ENCODE assay signal across 30 cellular contexts in the genomic region with DNA sequence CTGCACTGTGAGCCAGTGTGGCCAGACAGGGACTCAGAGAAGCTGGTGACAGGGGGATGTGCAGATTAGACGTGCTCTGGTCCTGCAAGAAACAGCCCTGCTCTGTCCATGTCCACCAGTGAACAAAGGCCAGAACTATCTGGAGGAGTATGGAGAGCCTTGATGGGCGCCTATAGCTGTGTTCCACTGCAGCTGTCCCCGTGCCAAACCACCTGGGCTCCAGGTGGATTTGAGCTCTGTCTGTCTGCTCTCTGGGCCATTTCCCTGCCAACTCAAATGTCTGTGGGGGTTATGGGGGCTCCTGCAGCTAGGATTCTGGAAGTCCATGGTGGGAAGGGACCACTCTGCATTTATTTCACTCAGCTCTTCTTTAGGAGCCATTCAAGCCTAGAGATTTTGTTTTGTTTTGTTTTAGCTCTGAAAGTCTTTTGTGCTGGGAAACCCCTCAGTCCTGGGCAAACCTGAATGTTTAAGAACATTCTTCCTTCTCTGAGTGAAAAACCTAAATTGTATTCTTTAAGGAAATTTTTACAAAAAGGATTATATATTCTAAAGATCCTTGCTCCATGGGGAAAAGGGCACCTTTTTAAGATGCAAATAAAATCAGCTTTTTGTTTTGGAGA.
A peak's percentile ranks its signal among the peaks of the same experiment; 100 is the strongest.
DNase-seq lines count a peak whose midpoint lies in the region; ATAC-seq, FAIRE-seq and TF ChIP-seq lines count a peak whose summit lies in the region.
"Had no signal": no experiment of that assay in that cellular context is flagged by ENCODE, and none has a peak within 500 bp of the region (broad histone marks: within the 10 kb centered on the region; RNA-seq: fewer than 3 reads in every experiment).

No MANE protein-coding gene starts in this region.

- H2BK20ac ChIP-seq in H1 (ENCODE audit: low read length): peak overlapping the region; percentile 35; the same call in 1 of the 2 replicates

- H3K36me3 ChIP-seq in H1 (ENCODE audit: control insufficient read depth in 2 of 4, insufficient read depth in 4 of 4, low read length in 3 of 4): no peaks in the 10 kb centered on the region
- H3K36me3 ChIP-seq: cardiac muscle cell, colonic mucosa had no signal

- POLR2A ChIA-PET in H1 (lab: Charles Lee; ENCODE audit: partially characterized antibody): no interaction called here

- H3K56ac ChIP-seq in H1 (replicated peaks; ENCODE audit: insufficient read length, low read depth, low read length): no peak overlapping the region

- H3K27ac ChIP-seq in H1 (ENCODE audit: low read depth, low read length): no peak overlapping the region
- H3K27ac ChIP-seq: A549, cardiac muscle cell, colonic mucosa, hepatocyte, parathyroid adenoma, RWPE1, skin epidermis, testis had no signal

- no peaks in the 10 kb centered on the region for H3K27me3 Mint-ChIP-seq in Calu3 (ENCODE audit: unreplicated experiment)
- H3K27me3 Mint-ChIP-seq: CD4-positive, alpha-beta T cell had no signal

- no peak for FAIRE-seq in H1 (lab: Jason Lieb, UNC)
- FAIRE-seq: A549, astrocyte, H54, K562 had no signal

- peak overlapping the region; percentile 56 for H2BK120ac ChIP-seq in H1 (replicated peaks; ENCODE audit: low read depth, low read length)

- no peaks in the 10 kb centered on the region for H3K4me1 Mint-ChIP-seq in Calu3 (ENCODE audit: low read depth, unreplicated experiment)
- H3K4me1 Mint-ChIP-seq: nephron had no signal

- no peak overlapping the region for H3K4me3 ChIP-seq in H1 (ENCODE audit: extremely low read depth in 1 of 4, insufficient read depth in 2 of 4, low read depth in 3 of 4, low read length in 4 of 4)
- H3K4me3 ChIP-seq: A549, cardiac muscle cell, colonic mucosa, hepatocyte, K562, mucosa of descending colon, skin epidermis, testis had no signal

- H3K79me1 ChIP-seq in H1 (ENCODE audit: low read depth, low read length): no peaks in the 10 kb centered on the region

- no TSS peak for BruUV-seq in Calu3 (replicated peaks; lab: Mats Ljungman, UMichigan)

- no peaks in the 10 kb centered on the region for H3K23me2 ChIP-seq in H1 (ENCODE audit: low read depth, low read length)

- no peaks in the 10 kb centered on the region for H3K79me2 ChIP-seq in H1 (ENCODE audit: control insufficient read depth in 1 of 2, insufficient read depth in 2 of 2, low read length in 2 of 2)
- H3K79me2 ChIP-seq: hepatocyte, parathyroid adenoma had no signal

- no peak overlapping the region for H3K9ac ChIP-seq in H1 (replicated peaks in 1 of 4; ENCODE audit: extremely low read depth in 1 of 4, low read depth in 3 of 4, low read length in 3 of 4)
- H3K9ac ChIP-seq: parathyroid adenoma had no signal

- no peak overlapping the region for H3K18ac ChIP-seq in H1 (ENCODE audit: extremely low read depth, low read length)

- WGBS in H1 (ENCODE audit: extremely low coverage in 1 of 2, insufficient coverage in 1 of 2, insufficient read length in 1 of 2, insufficient replicate concordance in 2 of 2, low coverage in 1 of 2, low lambda C conversion rate in 2 of 2, missing lambda C conversion rate in 1 of 2), 2 experiments: 88% methylated on average over 2 of the region's 3 CpGs; no CpG with 5 or more reads in 1 of the 2 experiments

- TF ChIP-seq CTCF in H1 (IDR thresholded peaks at IDR 0.05; ENCODE audit: control extremely low read depth in 1 of 3, insufficient read depth in 1 of 3, low read depth in 1 of 3, low read length in 3 of 3): no peak
- TF ChIP-seq CTCF in Calu3 (IDR thresholded peaks at IDR 0.05; ENCODE audit: unreplicated experiment): no peak

- no peaks in the 10 kb centered on the region for H4K20me1 ChIP-seq in H1 (replicated peaks in 1 of 2; ENCODE audit: control insufficient read depth in 1 of 2, insufficient read depth in 2 of 2, low read length in 2 of 2)

- intact Hi-C loops in Calu3 (cut with micrococcal nuclease; ENCODE audit: unreplicated experiment): no loop called here

- H3K14ac ChIP-seq in H1 (ENCODE audit: insufficient read length): no peak overlapping the region

- peak overlapping the region; percentile 72 for H4K91ac ChIP-seq in H1 (replicated peaks; ENCODE audit: insufficient read length, low read length)

- peak; percentile 2 for DNase-seq in ELF-1 (ENCODE audit: low read depth, low spot score)
- no peak for DNase-seq in H1 (ENCODE audit: low read depth in 1 of 2, low spot score in 2 of 2)
- no peak for DNase-seq in Calu3
- no peak for DNase-seq in stimulated activated CD4-positive, alpha-beta T cell treated with anti-CD3 and anti-CD28 coated beads, Interleukin-4, amount 100 ng/mL, for 24 hours
- no peak for DNase-seq in anterior cingulate cortex (lab: John Stamatoyannopoulos, UW)
- no peak for DNase-seq in SKM-1 treated with dmso at 0.1 percent for 144 hours (lab: John Stamatoyannopoulos, UW; ENCODE audit: unreplicated experiment)
- DNase-seq: activated CD4-positive, CD25-positive, alpha-beta regulatory T cell; activated gamma-delta T cell treated with Interleukin-2 at 50 U/mL for 16 hours; activated T-cell treated with anti-CD3 and anti-CD28 coated beads, Interleukin-2, amount 50 U/mL, for 48 hours; CD4-positive, alpha-beta T cell; colonic mucosa; effector CD4-positive, alpha-beta T cell; left colon; NCI-H1092 treated with DMSO at 0.1 percent for 48 hours; NCI-H187; stimulated activated naive CD4-positive, alpha-beta T cell treated with Interleukin-2 at 50 U/mL for 16 hours had no signal

- no peak overlapping the region for H4K8ac ChIP-seq in H1 (ENCODE audit: extremely low read depth, insufficient read depth, low read length)

- no peak overlapping the region for H3K27ac Mint-ChIP-seq in Calu3 (ENCODE audit: unreplicated experiment)
- H3K27ac Mint-ChIP-seq: CD4-positive, alpha-beta T cell; nephron had no signal

- no peak for TF ChIP-seq POLR2A in H1 (IDR thresholded peaks at IDR 0.05; ENCODE audit: control extremely low read depth in 1 of 2, low read depth in 2 of 2, low read length in 2 of 2)

- no peak overlapping the region for H2AK5ac ChIP-seq in H1 (ENCODE audit: low read depth, low read length)

- no peak for TF ChIP-seq RAD21 in H1 (IDR thresholded peaks at IDR 0.05 in 1 of 2, conservative IDR thresholded peaks at IDR 0.05 in 1 of 2; ENCODE audit: low read depth in 2 of 2, low read length in 2 of 2)

- H3K9me3 Mint-ChIP-seq in Calu3 (ENCODE audit: low read depth, unreplicated experiment): no peaks in the 10 kb centered on the region
- H3K9me3 Mint-ChIP-seq: nephron had no signal

- no peak overlapping the region for H2BK15ac ChIP-seq in H1 (ENCODE audit: low read length)

- H3K4me3 Mint-ChIP-seq in Calu3 (ENCODE audit: low read depth, unreplicated experiment): no peak overlapping the region
- H3K4me3 Mint-ChIP-seq: CD4-positive, alpha-beta T cell; nephron had no signal

- H2BK5ac ChIP-seq in H1 (ENCODE audit: low read depth, low read length): no peak overlapping the region

- peak overlapping the region; percentile 70; the same call in 1 of the 2 replicates for H2AFZ ChIP-seq in H1 (ENCODE audit: low read length)
- H2AFZ ChIP-seq: hepatocyte, parathyroid adenoma had no signal

- no peaks in the 10 kb centered on the region for H3K9me3 ChIP-seq in H1 (ENCODE audit: insufficient read depth in 2 of 2, low read depth in 1 of 2, low read length in 1 of 2)
- H3K9me3 ChIP-seq: A549, colonic mucosa, mucosa of descending colon, testis had no signal

- no peak overlapping the region for H2BK12ac ChIP-seq in H1 (ENCODE audit: low read depth, low read length)

- H3K4me1 ChIP-seq in H1 (replicated peaks in 1 of 4; ENCODE audit: control insufficient read depth in 3 of 4, insufficient read depth in 4 of 4, low read length in 3 of 4): peaks cover 0 to 5% (median 1%) of the 10 kb centered on the region in 4 experiments; a peak in 2 of 7 replicates
- H3K4me1 ChIP-seq: A549, colonic mucosa, parathyroid adenoma, testis had no signal

- ATAC-seq in GM19351 (IDR thresholded peaks at IDR 0.05; ENCODE audit: unreplicated experiment) (peak; percentile 25), HG03354 (IDR thresholded peaks at IDR 0.05; ENCODE audit: poor library complexity, severe bottlenecking, unreplicated experiment) (peak; percentile 8)
- ATAC-seq: A549, K562 had no signal

- CTCF ChIA-PET in H1 (lab: Charles Lee; ENCODE audit: partially characterized antibody) (interaction anchor here (0.6 to 4.4 kb wide), 48 partner anchors 10 to 1372 kb away, joined by 3 to 40 read pairs (median 4); no protein-coding TSS in a partner anchor), Calu3 (lab: Charles Lee) (interaction anchor here (0.7 kb wide), 1 partner anchor 724 kb away, joined by 4 read pairs; no protein-coding TSS in a partner anchor)

- no peak for TF ChIP-seq EP300 in H1 (IDR thresholded peaks at IDR 0.05; ENCODE audit: borderline replicate concordance in 1 of 2, low read depth in 2 of 2, low read length in 2 of 2)

- H4K5ac ChIP-seq in H1 (ENCODE audit: insufficient read length, low read depth, low read length): peak overlapping the region; percentile 41

- H3K4ac ChIP-seq in H1 (replicated peaks; ENCODE audit: insufficient read length, low read depth, low read length): no peak overlapping the region

- H3K4me2 ChIP-seq in H1 (ENCODE audit: insufficient read depth in 1 of 2, low read depth in 2 of 2, low read length in 2 of 2): no peak overlapping the region
- H3K4me2 ChIP-seq: A549, hepatocyte had no signal

- H3K23ac ChIP-seq in H1 (ENCODE audit: insufficient read length): no peak overlapping the region

- no peaks in the 10 kb centered on the region for H3K36me3 Mint-ChIP-seq in Calu3 (ENCODE audit: insufficient read depth, unreplicated experiment)

- no peaks in the 10 kb centered on the region for H3K27me3 ChIP-seq in H1 (replicated peaks in 1 of 4; ENCODE audit: control insufficient read depth in 3 of 4, extremely low read depth in 1 of 4, insufficient read depth in 3 of 4, low read length in 3 of 4)
- H3K27me3 ChIP-seq: cardiac muscle cell, colonic mucosa, hepatocyte, testis had no signal

TF ChIP-seq in H1, 55 proteins besides CTCF, POLR2A, EP300 and RAD21 (continues in another document):
- TF ChIP-seq TBP (IDR thresholded peaks at IDR 0.05; ENCODE audit: low read depth, low read length) (no peak), SIN3A (conservative IDR thresholded peaks at IDR 0.05 in 1 of 2, IDR thresholded peaks at IDR 0.05 in 1 of 2; ENCODE audit: low read depth in 1 of 2, low read length in 2 of 2) (no peak), HDAC2 (IDR thresholded peaks at IDR 0.05; ENCODE audit: borderline replicate concordance in 1 of 2, low read depth in 2 of 2, low read length in 2 of 2) (no peak), SP2 (IDR thresholded peaks at IDR 0.05; ENCODE audit: low read length) (no peak), MAFK (IDR thresholded peaks at IDR 0.05; ENCODE audit: low read depth, low read length) (no peak), RBBP5 (IDR thresholded peaks at IDR 0.05; ENCODE audit: borderline replicate concordance, low read depth, low read length) (no peak)
